In the genomic region with DNA sequence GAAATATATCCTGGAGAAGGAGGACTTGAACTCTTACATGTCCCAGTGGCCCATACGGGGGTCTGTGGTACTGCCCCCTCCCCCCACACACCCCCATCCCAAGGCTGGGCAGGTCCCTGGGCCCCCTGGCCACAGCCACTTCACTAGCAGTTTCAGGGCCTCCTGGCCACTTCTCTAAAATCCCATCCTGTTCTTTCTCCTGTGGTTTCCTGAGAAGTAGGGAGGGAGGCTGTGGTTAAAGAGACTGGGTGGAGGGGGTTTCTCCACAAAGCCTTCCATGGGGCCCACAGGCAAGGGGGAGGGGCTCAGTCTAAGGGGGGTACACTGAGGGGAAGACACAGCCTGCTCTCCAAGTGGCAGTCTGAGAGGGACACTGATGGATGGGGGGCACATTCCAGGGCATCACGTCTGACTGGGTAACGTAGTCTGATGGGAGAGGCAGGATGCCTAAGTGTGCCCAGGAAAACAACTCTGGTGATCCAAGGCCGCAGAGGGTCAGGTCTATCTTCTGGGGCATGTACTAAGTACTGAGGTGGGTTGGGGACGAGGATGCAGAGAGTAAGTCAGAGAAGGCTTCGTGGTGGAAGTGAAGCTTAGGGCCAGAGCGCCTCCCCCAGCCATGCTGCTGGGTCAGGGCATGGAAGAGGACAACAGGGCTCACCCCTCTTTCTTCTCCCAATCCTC, we compare ENCODE assay signal across 1 cellular context.
TF ChIP-seq lines count a peak whose summit lies in the region.

No MANE protein-coding gene starts in this region.

TF ChIP-seq in K562, 482 proteins besides CTCF, POLR2A, EP300 and RAD21 (continued from another document):
- TF ChIP-seq, protein P1, sequence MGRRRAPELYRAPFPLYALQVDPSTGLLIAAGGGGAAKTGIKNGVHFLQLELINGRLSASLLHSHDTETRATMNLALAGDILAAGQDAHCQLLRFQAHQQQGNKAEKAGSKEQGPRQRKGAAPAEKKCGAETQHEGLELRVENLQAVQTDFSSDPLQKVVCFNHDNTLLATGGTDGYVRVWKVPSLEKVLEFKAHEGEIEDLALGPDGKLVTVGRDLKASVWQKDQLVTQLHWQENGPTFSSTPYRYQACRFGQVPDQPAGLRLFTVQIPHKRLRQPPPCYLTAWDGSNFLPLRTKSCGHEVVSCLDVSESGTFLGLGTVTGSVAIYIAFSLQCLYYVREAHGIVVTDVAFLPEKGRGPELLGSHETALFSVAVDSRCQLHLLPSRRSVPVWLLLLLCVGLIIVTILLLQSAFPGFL (CRISPR knock-in tag; IDR thresholded peaks at IDR 0.05) = no peak
- TF ChIP-seq SRF (CRISPR knock-in tag; IDR thresholded peaks at IDR 0.05) = no peak
- no peak for TF ChIP-seq NCOA6 (IDR thresholded peaks at IDR 0.05)
- TF ChIP-seq, protein P2, sequence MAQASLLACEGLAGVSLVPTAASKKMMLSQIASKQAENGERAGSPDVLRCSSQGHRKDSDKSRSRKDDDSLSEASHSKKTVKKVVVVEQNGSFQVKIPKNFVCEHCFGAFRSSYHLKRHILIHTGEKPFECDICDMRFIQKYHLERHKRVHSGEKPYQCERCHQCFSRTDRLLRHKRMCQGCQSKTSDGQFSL (CRISPR knock-in tag; IDR thresholded peaks at IDR 0.05) = 0 out of 2 replicates have a peak, but pooled peaks have one; percentile 4
- TF ChIP-seq, protein P2 (tag; IDR thresholded peaks at IDR 0.05) = no peak
- TF ChIP-seq, protein P3, sequence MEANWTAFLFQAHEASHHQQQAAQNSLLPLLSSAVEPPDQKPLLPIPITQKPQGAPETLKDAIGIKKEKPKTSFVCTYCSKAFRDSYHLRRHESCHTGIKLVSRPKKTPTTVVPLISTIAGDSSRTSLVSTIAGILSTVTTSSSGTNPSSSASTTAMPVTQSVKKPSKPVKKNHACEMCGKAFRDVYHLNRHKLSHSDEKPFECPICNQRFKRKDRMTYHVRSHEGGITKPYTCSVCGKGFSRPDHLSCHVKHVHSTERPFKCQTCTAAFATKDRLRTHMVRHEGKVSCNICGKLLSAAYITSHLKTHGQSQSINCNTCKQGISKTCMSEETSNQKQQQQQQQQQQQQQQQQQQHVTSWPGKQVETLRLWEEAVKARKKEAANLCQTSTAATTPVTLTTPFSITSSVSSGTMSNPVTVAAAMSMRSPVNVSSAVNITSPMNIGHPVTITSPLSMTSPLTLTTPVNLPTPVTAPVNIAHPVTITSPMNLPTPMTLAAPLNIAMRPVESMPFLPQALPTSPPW (CRISPR knock-in tag; IDR thresholded peaks at IDR 0.05) = peak; percentile 59
- no peak for TF ChIP-seq FIP1L1 (IDR thresholded peaks at IDR 0.05; ENCODE audit: low read depth, low read length, poor library complexity, severe bottlenecking)
TF ChIP-seq in K562: peak in this region for 3.
